In genomic region chr12:69608114-69608513, GRCh38 we compare ENCODE assay signal across 22 cellular contexts. TPM values are rescaled to one million over a fixed set of nuclear protein-coding genes. Genes with fewer than 3 reads are reported as not detected.
"Had no signal": no experiment of that assay in that cellular context is flagged by ENCODE, and none has a peak within 500 bp of the region (broad histone marks: within the 10 kb centered on the region; RNA-seq: fewer than 3 reads in every experiment).

No MANE protein-coding gene starts in this region.

- H3K4me3 ChIP-seq: ovary, stomach, thoracic aorta had no signal

- H3K4me1 ChIP-seq: stomach had no signal

- DNase-seq: activated CD4-positive, alpha-beta T cell treated with anti-CD3 and anti-CD28 coated beads for 1 hour; activated CD4-positive, alpha-beta T cell treated with anti-CD3 and anti-CD28 coated beads, Interleukin-2, amount 50 U/mL, for 48 hours; activated CD8-positive, alpha-beta memory T cell treated with anti-CD3 and anti-CD28 coated beads, Interleukin-2, amount 10 ng/mL, durations not matched to agents 7 days and 5 days; activated effector memory CD4-positive, alpha-beta T cell treated with anti-CD3 and anti-CD28 coated beads, Interleukin-2, amount 50 U/mL, for 16 hours; activated naive CD8-positive, alpha-beta T cell treated with anti-CD3 and anti-CD28 coated beads for 36 hours; activated T-cell treated with anti-CD3 and anti-CD28 coated beads, Interleukin-2, amount 50 U/mL, for 24 hours; aorta; effector memory CD4-positive, alpha-beta T cell; head of caudate nucleus; ovary; stimulated activated CD4-positive, alpha-beta T cell treated with anti-CD3 and anti-CD28 coated beads, Interleukin-15, amount 100 ng/mL, for 24 hours; stimulated activated CD4-positive, alpha-beta T cell treated with anti-CD3 and anti-CD28 coated beads, Interleukin-4, amount 100 ng/mL, for 24 hours; stomach; T-helper 17 cell had no signal

- H3K27ac Mint-ChIP-seq: activated CD8-positive, alpha-beta memory T cell treated with anti-CD3 and anti-CD28 coated beads, Interleukin-2, amount 10 ng/mL, durations not matched to agents 7 days and 5 days; activated naive CD8-positive, alpha-beta T cell treated with anti-CD3 and anti-CD28 coated beads for 36 hours; activated T-cell treated with anti-CD3 and anti-CD28 coated beads, Interleukin-2, amount 50 U/mL, for 24 hours; T-helper 17 cell had no signal

- H3K4me1 Mint-ChIP-seq: activated CD8-positive, alpha-beta memory T cell treated with anti-CD3 and anti-CD28 coated beads, Interleukin-2, amount 10 ng/mL, durations not matched to agents 7 days and 5 days; activated naive CD8-positive, alpha-beta T cell treated with anti-CD3 and anti-CD28 coated beads for 36 hours; neural crest cell; T-helper 17 cell had no signal

- H3K9me3 ChIP-seq: ovary, stomach, thoracic aorta had no signal

- H3K27me3 ChIP-seq: ovary, stomach had no signal

- H3K27ac ChIP-seq: epithelial cell of prostate, ovary, stomach, thoracic aorta had no signal

- ATAC-seq: activated CD8-positive, alpha-beta memory T cell treated with anti-CD3 and anti-CD28 coated beads, Interleukin-2, amount 10 ng/mL, durations not matched to agents 7 days and 5 days; T-helper 17 cell had no signal

- H3K9me3 Mint-ChIP-seq: activated naive CD8-positive, alpha-beta T cell treated with anti-CD3 and anti-CD28 coated beads for 36 hours; activated T-cell treated with anti-CD3 and anti-CD28 coated beads, Interleukin-2, amount 50 U/mL, for 24 hours had no signal

- H3K36me3 ChIP-seq: ovary had no signal

- H3K27me3 Mint-ChIP-seq: activated naive CD8-positive, alpha-beta T cell treated with anti-CD3 and anti-CD28 coated beads for 36 hours; activated T-cell treated with anti-CD3 and anti-CD28 coated beads, Interleukin-2, amount 50 U/mL, for 24 hours had no signal

- H3K4me3 Mint-ChIP-seq: activated CD8-positive, alpha-beta memory T cell treated with anti-CD3 and anti-CD28 coated beads, Interleukin-2, amount 10 ng/mL, durations not matched to agents 7 days and 5 days; activated naive CD8-positive, alpha-beta T cell treated with anti-CD3 and anti-CD28 coated beads for 36 hours; activated T-cell treated with anti-CD3 and anti-CD28 coated beads, Interleukin-2, amount 50 U/mL, for 24 hours; neural crest cell; T-helper 17 cell had no signal

- FAIRE-seq: bronchial epithelial cell, colon, keratinocyte, urothelium cell line had no signal

RNA-seq across cellular contexts. Expression of gene LRRC10, which starts 2.6 kb away (rescaled TPM):
- total RNA-seq: activated CD8-positive, alpha-beta memory T cell treated with anti-CD3 and anti-CD28 coated beads, Interleukin-2, amount 10 ng/mL, durations not matched to agents 7 days and 5 days; activated naive CD8-positive, alpha-beta T cell treated with anti-CD3 and anti-CD28 coated beads for 36 hours; aorta; bronchial epithelial cell; liver; neural crest cell; ovary; stomach; T-helper 17 cell; thoracic aorta had no signal
- polyA plus RNA-seq: keratinocyte, liver, ovary, stomach had no signal
